33 cellular contexts compared by ENCODE assay signal in genomic region chr10:24012249-24012803, GRCh38.
"Had no signal": no experiment of that assay in that cellular context is flagged by ENCODE, and none has a peak within 500 bp of the region (broad histone marks: within the 10 kb centered on the region; RNA-seq: fewer than 3 reads in every experiment).

No MANE protein-coding gene starts in this region.

- H3K27me3 ChIP-seq: ascending aorta, cardiac muscle cell, colonic mucosa, esophagus squamous epithelium, right atrium auricular region, thyroid gland, upper lobe of right lung had no signal

- FAIRE-seq: endometrium, keratinocyte had no signal

- H3K4me3 Mint-ChIP-seq: activated naive CD4-positive, alpha-beta T cell treated with anti-CD3 and anti-CD28 coated beads, Interleukin-2, amount 10 ng/mL, durations not matched to agents 7 days and 5 days; activated naive CD8-positive, alpha-beta T cell treated with anti-CD3 and anti-CD28 coated beads, Interleukin-2, amount 10 ng/mL, durations not matched to agents 7 days and 5 days; activated T-helper 1 cell treated with anti-CD3 and anti-CD28 coated beads, Interleukin-12 subunit alpha, Interleukin-12 subunit beta, Interleukin-2, Interleukin-4 antibody, amounts not matched to agents 30 ng/mL and 10 ng/mL and 1 ng/mL, durations not matched to agents 14 hours and 24 hours and 36 hours; brain; naive thymus-derived CD4-positive, alpha-beta T cell; stimulated activated memory B cell treated with anti-CD40 and anti-IgM and Interleukin-4, amounts not matched to agents 10 μg/mL and 1 μg/mL and 100 μg/mL, for 72 hours; stimulated activated naive CD8-positive, alpha-beta T cell treated with anti-CD3 and anti-CD28 coated beads, Interleukin-15, amount 100 ng/mL, for 72 hours; T-helper 2 cell treated with Interferon-gamma antibody and Interleukin-4, amounts not matched to agents 5 μg/mL and 100 μg/mL, for 36 hours had no signal

- H3K27ac Mint-ChIP-seq: activated naive CD4-positive, alpha-beta T cell treated with anti-CD3 and anti-CD28 coated beads, Interleukin-2, amount 10 ng/mL, durations not matched to agents 7 days and 5 days; activated naive CD8-positive, alpha-beta T cell treated with anti-CD3 and anti-CD28 coated beads, Interleukin-2, amount 10 ng/mL, durations not matched to agents 7 days and 5 days; activated T-helper 1 cell treated with anti-CD3 and anti-CD28 coated beads, Interleukin-12 subunit alpha, Interleukin-12 subunit beta, Interleukin-2, Interleukin-4 antibody, amounts not matched to agents 30 ng/mL and 10 ng/mL and 1 ng/mL, durations not matched to agents 14 hours and 24 hours and 36 hours; naive thymus-derived CD4-positive, alpha-beta T cell; stimulated activated memory B cell treated with anti-CD40 and anti-IgM and Interleukin-4, amounts not matched to agents 10 μg/mL and 1 μg/mL and 100 μg/mL, for 72 hours; stimulated activated naive CD8-positive, alpha-beta T cell treated with anti-CD3 and anti-CD28 coated beads, Interleukin-15, amount 100 ng/mL, for 72 hours; T-helper 2 cell treated with Interferon-gamma antibody and Interleukin-4, amounts not matched to agents 5 μg/mL and 100 μg/mL, for 36 hours had no signal

- H3K4me3 ChIP-seq: ascending aorta, cardiac muscle cell, colonic mucosa, esophagus squamous epithelium, right atrium auricular region, smooth muscle cell, thyroid gland, upper lobe of right lung had no signal

- DNase-seq: activated CD4-positive, alpha-beta T cell treated with anti-CD3 and anti-CD28 coated beads for 4 hours; activated CD4-positive, alpha-beta T cell treated with anti-CD3 and anti-CD28 coated beads, Interleukin-2, amount 50 U/mL, for 4 hours; activated CD8-positive, alpha-beta memory T cell treated with anti-CD3 and anti-CD28 coated beads for 24 hours; activated gamma-delta T cell; activated naive CD4-positive, alpha-beta T cell treated with anti-CD3 and anti-CD28 coated beads, Interleukin-2, amount 10 ng/mL, durations not matched to agents 7 days and 5 days; activated naive CD8-positive, alpha-beta T cell treated with anti-CD3 and anti-CD28 coated beads, Interleukin-2, amount 10 ng/mL, durations not matched to agents 7 days and 5 days; activated T-cell treated with anti-CD3 and anti-CD28 coated beads, Interleukin-2, amount 50 U/mL, for 1 hour; cerebellar nuclear complex; colonic mucosa; effector CD8-positive, alpha-beta T cell; esophagus squamous epithelium; foreskin melanocyte; left cardiac atrium; mammary epithelial cell; midbrain; naive thymus-derived CD4-positive, alpha-beta T cell; stimulated activated CD4-positive, alpha-beta T cell treated with anti-CD3 and anti-CD28 coated beads, Interleukin-1b, Interleukin-23, amount 100 ng/mL, for 48 hours; stimulated activated CD4-positive, alpha-beta T cell treated with anti-CD3 and anti-CD28 coated beads, Interleukin-4, amount 100 ng/mL, for 4 hours; stimulated activated CD8-positive, alpha-beta memory T cell treated with anti-CD3 and anti-CD28 coated beads, Interleukin-4, amount 100 ng/mL, for 48 hours; stimulated activated naive CD8-positive, alpha-beta T cell treated with anti-CD3 and anti-CD28 coated beads, Interleukin-15, amount 100 ng/mL, for 72 hours; thyroid gland; upper lobe of right lung had no signal

- H3K27ac ChIP-seq: ascending aorta, cardiac muscle cell, colonic mucosa, epithelial cell of prostate, esophagus squamous epithelium, right atrium auricular region, thyroid gland, upper lobe of right lung had no signal

- H3K4me1 Mint-ChIP-seq: activated naive CD4-positive, alpha-beta T cell treated with anti-CD3 and anti-CD28 coated beads, Interleukin-2, amount 10 ng/mL, durations not matched to agents 7 days and 5 days; activated naive CD8-positive, alpha-beta T cell treated with anti-CD3 and anti-CD28 coated beads, Interleukin-2, amount 10 ng/mL, durations not matched to agents 7 days and 5 days; naive thymus-derived CD4-positive, alpha-beta T cell; stimulated activated memory B cell treated with anti-CD40 and anti-IgM and Interleukin-4, amounts not matched to agents 10 μg/mL and 1 μg/mL and 100 μg/mL, for 72 hours; stimulated activated naive CD8-positive, alpha-beta T cell treated with anti-CD3 and anti-CD28 coated beads, Interleukin-15, amount 100 ng/mL, for 72 hours had no signal

- H3K9me3 ChIP-seq: ascending aorta, colonic mucosa, esophagus squamous epithelium, right atrium auricular region, thyroid gland, upper lobe of right lung had no signal

- H3K9me3 Mint-ChIP-seq: activated naive CD4-positive, alpha-beta T cell treated with anti-CD3 and anti-CD28 coated beads, Interleukin-2, amount 10 ng/mL, durations not matched to agents 7 days and 5 days; activated naive CD8-positive, alpha-beta T cell treated with anti-CD3 and anti-CD28 coated beads, Interleukin-2, amount 10 ng/mL, durations not matched to agents 7 days and 5 days; activated T-helper 1 cell treated with anti-CD3 and anti-CD28 coated beads, Interleukin-12 subunit alpha, Interleukin-12 subunit beta, Interleukin-2, Interleukin-4 antibody, amounts not matched to agents 30 ng/mL and 10 ng/mL and 1 ng/mL, durations not matched to agents 14 hours and 24 hours and 36 hours; stimulated activated memory B cell treated with anti-CD40 and anti-IgM and Interleukin-4, amounts not matched to agents 10 μg/mL and 1 μg/mL and 100 μg/mL, for 72 hours; T-helper 2 cell treated with Interferon-gamma antibody and Interleukin-4, amounts not matched to agents 5 μg/mL and 100 μg/mL, for 36 hours had no signal

- H3K4me2 ChIP-seq: smooth muscle cell had no signal

- H3K36me3 ChIP-seq: ascending aorta, cardiac muscle cell, colonic mucosa, esophagus squamous epithelium, right atrium auricular region, thyroid gland, upper lobe of right lung had no signal

- H3K27me3 Mint-ChIP-seq: activated naive CD4-positive, alpha-beta T cell treated with anti-CD3 and anti-CD28 coated beads, Interleukin-2, amount 10 ng/mL, durations not matched to agents 7 days and 5 days; activated naive CD8-positive, alpha-beta T cell treated with anti-CD3 and anti-CD28 coated beads, Interleukin-2, amount 10 ng/mL, durations not matched to agents 7 days and 5 days; stimulated activated memory B cell treated with anti-CD40 and anti-IgM and Interleukin-4, amounts not matched to agents 10 μg/mL and 1 μg/mL and 100 μg/mL, for 72 hours had no signal

- H3K36me3 Mint-ChIP-seq: activated naive CD4-positive, alpha-beta T cell treated with anti-CD3 and anti-CD28 coated beads, Interleukin-2, amount 10 ng/mL, durations not matched to agents 7 days and 5 days; activated naive CD8-positive, alpha-beta T cell treated with anti-CD3 and anti-CD28 coated beads, Interleukin-2, amount 10 ng/mL, durations not matched to agents 7 days and 5 days; brain; naive thymus-derived CD4-positive, alpha-beta T cell; stimulated activated memory B cell treated with anti-CD40 and anti-IgM and Interleukin-4, amounts not matched to agents 10 μg/mL and 1 μg/mL and 100 μg/mL, for 72 hours had no signal

- ATAC-seq: left cardiac atrium; naive thymus-derived CD4-positive, alpha-beta T cell; stimulated activated memory B cell treated with anti-CD40 and anti-IgM and Interleukin-4, amounts not matched to agents 10 μg/mL and 1 μg/mL and 100 μg/mL, for 72 hours; stimulated activated naive CD8-positive, alpha-beta T cell treated with anti-CD3 and anti-CD28 coated beads, Interleukin-15, amount 100 ng/mL, for 72 hours; upper lobe of right lung had no signal

- H3K4me1 ChIP-seq: ascending aorta, colonic mucosa, upper lobe of right lung had no signal
